8 cellular contexts compared by ENCODE assay signal in the genomic region with DNA sequence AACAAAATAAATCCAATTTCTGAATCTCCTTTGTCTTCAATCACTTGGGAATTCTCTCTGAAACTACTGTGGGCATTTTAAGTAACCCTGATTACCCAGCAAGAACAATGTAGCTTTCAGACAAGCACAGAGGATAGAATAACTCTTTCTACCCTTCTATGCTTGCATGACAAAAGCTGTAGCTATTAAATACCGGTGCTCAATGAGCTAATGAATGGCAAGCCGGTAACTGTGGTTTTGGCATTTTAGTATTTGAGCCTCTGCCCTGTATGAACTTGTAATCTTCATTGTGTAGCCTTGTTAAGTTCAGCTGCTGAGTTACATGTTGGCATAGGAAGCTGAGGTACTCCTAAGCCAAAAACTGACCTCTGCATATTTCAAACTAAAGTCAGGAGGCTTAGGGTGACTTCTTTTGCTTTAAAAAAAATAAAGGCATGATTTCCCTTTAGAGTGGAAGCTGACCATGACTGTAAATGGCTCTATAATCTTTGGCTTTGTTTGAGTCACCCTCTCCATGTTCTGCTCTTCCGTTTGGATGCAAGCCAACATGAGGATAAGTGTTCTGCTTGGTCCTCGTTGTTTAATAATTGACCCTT.
A peak's percentile ranks its signal among the peaks of the same experiment; 100 is the strongest.
DNase-seq lines count a peak whose midpoint lies in the region; ATAC-seq and TF ChIP-seq lines count a peak whose summit lies in the region.

No MANE protein-coding gene starts in this region.

- no peaks in the 10 kb centered on the region for H3K9me3 ChIP-seq in aorta (ENCODE audit: control insufficient read depth, low read length)

- ATAC-seq in stimulated activated naive CD8-positive, alpha-beta T cell treated with anti-CD3 and anti-CD28 coated beads, Interleukin-15, Interleukin-2, amounts not matched to agents 100 U/mL and 50 U/mL, for 24 hours: no peak
- peak; percentile 3 for ATAC-seq in aorta (ENCODE audit: low FRiP score)
- no peak for ATAC-seq in GM18873 (IDR thresholded peaks at IDR 0.05; ENCODE audit: low FRiP score, unreplicated experiment)
- ATAC-seq in HG03025 (IDR thresholded peaks at IDR 0.05; ENCODE audit: low FRiP score, unreplicated experiment): no peak

- no peak for TF ChIP-seq CTCF in kidney epithelial cell (IDR thresholded peaks at IDR 0.05; ENCODE audit: insufficient read depth, low read length, poor library complexity, severe bottlenecking)

- WGBS in aorta, 2 donors: 3 to 4% methylated on average over 4 of the region's 4 CpGs

- H3K27me3 ChIP-seq in kidney epithelial cell (ENCODE audit: control insufficient read depth, insufficient read depth, low read length): no peaks in the 10 kb centered on the region
- no peaks in the 10 kb centered on the region for H3K27me3 ChIP-seq in aorta (ENCODE audit: control insufficient read depth in 1 of 2, insufficient read depth in 2 of 2, low read length in 1 of 2)

- peaks cover 98% of the 10 kb centered on the region for H3K4me1 Mint-ChIP-seq in stimulated activated naive CD8-positive, alpha-beta T cell treated with anti-CD3 and anti-CD28 coated beads, Interleukin-15, Interleukin-2, amounts not matched to agents 100 ng/mL and 50 ng/mL, for 24 hours (ENCODE audit: low read depth)
- H3K4me1 Mint-ChIP-seq in activated naive CD8-positive, alpha-beta T cell treated with anti-CD3 and anti-CD28 coated beads for 36 hours: peaks cover 79% of the 10 kb centered on the region

- peak overlapping the region in 1 of 2 donors; percentile 48 for H3K27ac ChIP-seq in aorta (ENCODE audit: low read depth in 1 of 2, low read length in 2 of 2)

- H3K9me3 Mint-ChIP-seq in stimulated activated naive CD8-positive, alpha-beta T cell treated with anti-CD3 and anti-CD28 coated beads, Interleukin-15, Interleukin-2, amounts not matched to agents 100 ng/mL and 50 ng/mL, for 24 hours: peaks cover 11% of the 10 kb centered on the region
- peaks cover 9% of the 10 kb centered on the region for H3K9me3 Mint-ChIP-seq in activated naive CD8-positive, alpha-beta T cell treated with anti-CD3 and anti-CD28 coated beads for 36 hours

- no peaks in the 10 kb centered on the region for H3K27me3 Mint-ChIP-seq in stimulated activated naive CD8-positive, alpha-beta T cell treated with anti-CD3 and anti-CD28 coated beads, Interleukin-15, Interleukin-2, amounts not matched to agents 100 ng/mL and 50 ng/mL, for 24 hours
- H3K27me3 Mint-ChIP-seq in activated naive CD8-positive, alpha-beta T cell treated with anti-CD3 and anti-CD28 coated beads for 36 hours: no peaks in the 10 kb centered on the region

- peaks cover 0 to 5% of the 10 kb centered on the region in 2 donors for H3K4me1 ChIP-seq in aorta (ENCODE audit: control insufficient read depth in 1 of 2, insufficient read depth in 2 of 2, low read length in 2 of 2)

- peak overlapping the region; percentile 96 for H3K27ac Mint-ChIP-seq in stimulated activated naive CD8-positive, alpha-beta T cell treated with anti-CD3 and anti-CD28 coated beads, Interleukin-15, Interleukin-2, amounts not matched to agents 100 ng/mL and 50 ng/mL, for 24 hours
- H3K27ac Mint-ChIP-seq in activated naive CD8-positive, alpha-beta T cell treated with anti-CD3 and anti-CD28 coated beads for 36 hours: peak overlapping the region; percentile 93

- intact Hi-C loops in aorta (cut with DNase I): loop anchor here in 1 of 2 donors (2.0 kb wide), 1 partner anchor 18 kb away; no protein-coding TSS in a partner anchor

- no peak for DNase-seq in stimulated activated naive CD8-positive, alpha-beta T cell treated with anti-CD3 and anti-CD28 coated beads, Interleukin-15, Interleukin-2, amounts not matched to agents 100 U/mL and 50 U/mL, for 24 hours
- no peak for DNase-seq in activated naive CD8-positive, alpha-beta T cell treated with anti-CD3 and anti-CD28 coated beads for 36 hours
- DNase-seq in kidney epithelial cell (ENCODE audit: low read depth) (peak; percentile 95), aorta (no peak), cerebellar cortex (ENCODE audit: low spot score) (no peak)

- H3K4me3 ChIP-seq in kidney epithelial cell (ENCODE audit: low read depth, low read length) (no peak overlapping the region), aorta (ENCODE audit: low read length in 2 of 2) (no peak overlapping the region)

- peaks cover 68% of the 10 kb centered on the region for H3K36me3 Mint-ChIP-seq in stimulated activated naive CD8-positive, alpha-beta T cell treated with anti-CD3 and anti-CD28 coated beads, Interleukin-15, Interleukin-2, amounts not matched to agents 100 ng/mL and 50 ng/mL, for 24 hours (ENCODE audit: low read depth)
- peaks cover 77% of the 10 kb centered on the region for H3K36me3 Mint-ChIP-seq in activated naive CD8-positive, alpha-beta T cell treated with anti-CD3 and anti-CD28 coated beads for 36 hours

- H3K4me3 Mint-ChIP-seq in stimulated activated naive CD8-positive, alpha-beta T cell treated with anti-CD3 and anti-CD28 coated beads, Interleukin-15, Interleukin-2, amounts not matched to agents 100 ng/mL and 50 ng/mL, for 24 hours: peak overlapping the region; percentile 67
- H3K4me3 Mint-ChIP-seq in activated naive CD8-positive, alpha-beta T cell treated with anti-CD3 and anti-CD28 coated beads for 36 hours: no peak overlapping the region

- H3K36me3 ChIP-seq in kidney epithelial cell (ENCODE audit: control insufficient read depth, insufficient read depth, low read length) (no peaks in the 10 kb centered on the region), aorta (ENCODE audit: control insufficient read depth in 1 of 2, insufficient read depth in 2 of 2, low read length in 1 of 2) (no peaks in the 10 kb centered on the region)
